ENCODE assay signal across 14 cellular contexts in the genomic region with DNA sequence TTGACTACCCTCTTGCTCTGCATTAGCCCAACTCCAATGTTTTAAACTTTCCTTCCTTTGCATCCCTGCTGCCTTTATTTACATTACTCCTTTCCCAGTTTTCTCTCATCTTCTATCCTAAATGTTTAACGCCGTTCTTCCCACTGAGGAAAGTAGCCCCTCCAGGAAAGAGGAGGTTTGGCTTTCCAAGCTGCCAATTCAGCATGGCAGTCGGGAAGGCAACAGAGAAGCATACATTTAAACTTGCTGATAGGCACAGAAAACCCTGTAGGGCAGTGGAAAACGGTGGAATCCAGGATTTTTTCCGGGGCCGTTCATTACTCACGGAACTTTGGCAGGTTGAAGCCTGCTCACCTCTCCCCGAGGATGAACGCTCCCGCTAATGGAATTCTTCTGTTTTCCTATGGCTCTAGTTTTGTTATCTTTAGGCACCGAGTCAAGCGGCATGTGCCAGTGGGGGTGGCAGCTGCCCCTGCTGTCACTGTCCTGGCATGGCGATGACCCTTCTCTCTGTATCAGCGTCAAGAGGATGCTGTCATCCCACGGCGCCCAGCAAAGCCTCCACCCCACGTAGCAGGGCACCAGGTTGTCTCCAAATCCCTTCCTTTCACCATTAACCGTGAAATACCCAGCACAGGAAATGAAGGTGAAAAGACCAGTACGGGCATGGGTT. TPM values are rescaled to one million over a fixed set of nuclear protein-coding genes. Genes with fewer than 3 reads are reported as not detected.
DNase-seq lines count a peak whose midpoint lies in the region; ATAC-seq and TF ChIP-seq lines count a peak whose summit lies in the region.
"Had no signal": no experiment of that assay in that cellular context is flagged by ENCODE, and none has a peak within 500 bp of the region (broad histone marks: within the 10 kb centered on the region; RNA-seq: fewer than 3 reads in every experiment).

No MANE protein-coding gene starts in this region.

- WGBS in mesenchymal stem cell = 93% methylated on average over 17 of the region's 19 CpGs

- H3K9me3 ChIP-seq in Loucy (ENCODE audit: insufficient read depth, low read depth, low read length) = no peaks in the 10 kb centered on the region
- no peaks in the 10 kb centered on the region for H3K9me3 ChIP-seq in mesenchymal stem cell (ENCODE audit: control insufficient read depth, low read length)
- H3K9me3 ChIP-seq in naive thymus-derived CD4-positive, alpha-beta T cell (ENCODE audit: control insufficient read depth in 2 of 3, low read length in 3 of 3) = no peaks in the 10 kb centered on the region
- no peaks in the 10 kb centered on the region for H3K9me3 ChIP-seq in uterus

- no peak for TF ChIP-seq CTCF in Loucy (conservative IDR thresholded peaks at IDR 0.05; ENCODE audit: low read length)
- no peak for TF ChIP-seq CTCF in uterus (IDR thresholded peaks at IDR 0.05)

- peak overlapping the region; percentile 95 for H2AK5ac ChIP-seq in mesenchymal stem cell (ENCODE audit: low read length, severe bottlenecking)

- H3K9me3 Mint-ChIP-seq in naive thymus-derived CD4-positive, alpha-beta T cell = peaks cover 0 to 1% (median 0%) of the 10 kb centered on the region in 11 donors
- H3K9me3 Mint-ChIP-seq: GM23338 had no signal

- H3K27ac ChIP-seq in mesenchymal stem cell (ENCODE audit: low read length, poor library complexity, severe bottlenecking) = no peak overlapping the region
- no peak overlapping the region for H3K27ac ChIP-seq in naive thymus-derived CD4-positive, alpha-beta T cell (ENCODE audit: low read depth, low read length)
- H3K27ac ChIP-seq in uterus = no peak overlapping the region
- H3K27ac ChIP-seq: BLaER1 treated with 17β-estradiol and CSF1 and Interleukin-3, amounts not matched to agents 10 nM and 100 nM had no signal

- DNase-seq in G401 (ENCODE audit: low spot score) = peak; percentile 96
- DNase-seq in cerebellum (ENCODE audit: low spot score) = peak; percentile 88
- DNase-seq in mesenchymal stem cell = no peak
- DNase-seq in naive thymus-derived CD4-positive, alpha-beta T cell = no peak
- no peak for DNase-seq in uterus
- DNase-seq: ACHN; CD4-positive, CD25-positive, alpha-beta regulatory T cell; DMS 273 treated with DMSO at 0.1 percent for 48 hours; H7 had no signal

- H3K9ac ChIP-seq in Loucy (ENCODE audit: low read depth, low read length, poor library complexity, severe bottlenecking) (no peak overlapping the region), mesenchymal stem cell (ENCODE audit: low read length) (no peak overlapping the region)
- H3K9ac ChIP-seq: BLaER1 treated with 17β-estradiol and CSF1 and Interleukin-3, amounts not matched to agents 10 nM and 100 nM had no signal

- no peaks in the 10 kb centered on the region for H3K36me3 Mint-ChIP-seq in naive thymus-derived CD4-positive, alpha-beta T cell
- H3K36me3 Mint-ChIP-seq: CD4-positive, CD25-positive, alpha-beta regulatory T cell had no signal

- H3K23ac ChIP-seq in mesenchymal stem cell (ENCODE audit: low read length in 2 of 2) = no peak overlapping the region

- H3K4me3 ChIP-seq in Loucy (ENCODE audit: low read length, poor library complexity, severe bottlenecking) (no peak overlapping the region), mesenchymal stem cell (ENCODE audit: insufficient read depth in 1 of 2, low read depth in 1 of 2, low read length in 2 of 2) (no peak overlapping the region), uterus (no peak overlapping the region)
- H3K4me3 ChIP-seq in naive thymus-derived CD4-positive, alpha-beta T cell (ENCODE audit: low read length) = no peak overlapping the region
- H3K4me3 ChIP-seq: BLaER1 treated with 17β-estradiol and CSF1 and Interleukin-3, amounts not matched to agents 10 nM and 100 nM; GM12878; GM23338 had no signal

- H3K27ac Mint-ChIP-seq in naive thymus-derived CD4-positive, alpha-beta T cell = peak overlapping the region in 1 of 9 donors; percentile 5
- H3K27ac Mint-ChIP-seq: CD4-positive, CD25-positive, alpha-beta regulatory T cell; GM23338 had no signal

- H3K79me2 ChIP-seq in Loucy (ENCODE audit: insufficient read depth, low read length) = no peaks in the 10 kb centered on the region

- H3K36me3 ChIP-seq in Loucy (ENCODE audit: insufficient read depth, low read length) (no peaks in the 10 kb centered on the region), mesenchymal stem cell (ENCODE audit: control insufficient read depth in 1 of 2, insufficient read depth in 2 of 2, low read depth in 1 of 2, low read length in 2 of 2) (no peaks in the 10 kb centered on the region), uterus (no peaks in the 10 kb centered on the region)
- no peaks in the 10 kb centered on the region for H3K36me3 ChIP-seq in naive thymus-derived CD4-positive, alpha-beta T cell (ENCODE audit: control insufficient read depth in 2 of 3, insufficient read depth in 3 of 3, low read length in 3 of 3)
- H3K36me3 ChIP-seq: BLaER1 treated with 17β-estradiol and CSF1 and Interleukin-3, amounts not matched to agents 10 nM and 100 nM had no signal

- H3K4me2 ChIP-seq in Loucy (ENCODE audit: low read depth, low read length, poor library complexity, severe bottlenecking) = peak overlapping the region; percentile 58
- H3K4me2 ChIP-seq in mesenchymal stem cell (ENCODE audit: low read length, poor library complexity, severe bottlenecking) = no peak overlapping the region
- H3K4me2 ChIP-seq: GM23338 had no signal

- no peak overlapping the region for H2BK15ac ChIP-seq in mesenchymal stem cell (ENCODE audit: low read depth, poor library complexity, severe bottlenecking)

- H3K4me3 Mint-ChIP-seq in naive thymus-derived CD4-positive, alpha-beta T cell = no peak overlapping the region
- H3K4me3 Mint-ChIP-seq: CD4-positive, CD25-positive, alpha-beta regulatory T cell; GM23338 had no signal

- in situ Hi-C loops in G401 (cut with HindIII; ENCODE audit: low sequenced_read_pairs) = no loop called here

- no peaks in the 10 kb centered on the region for H4K20me1 ChIP-seq in Loucy (ENCODE audit: insufficient read depth, low read length, poor library complexity, severe bottlenecking)
- H4K20me1 ChIP-seq: BLaER1 treated with 17β-estradiol and CSF1 and Interleukin-3, amounts not matched to agents 10 nM and 100 nM had no signal

- POLR2A ChIA-PET in naive thymus-derived CD4-positive, alpha-beta T cell (lab: Charles Lee) = interaction anchor here (2.2 to 2.8 kb wide), 2 partner anchors 25 to 52 kb away, joined by 8 to 10 read pairs; no protein-coding TSS in a partner anchor

- peaks cover 8 to 27% (median 22%) of the 10 kb centered on the region in 7 donors for H3K4me1 Mint-ChIP-seq in naive thymus-derived CD4-positive, alpha-beta T cell

- H3K4me1 ChIP-seq in Loucy (ENCODE audit: insufficient read depth, low read length, poor library complexity, severe bottlenecking) (peaks cover 34% of the 10 kb centered on the region), mesenchymal stem cell (ENCODE audit: control insufficient read depth, insufficient read depth, low read depth, low read length) (peaks cover 17% of the 10 kb centered on the region), uterus (no peaks in the 10 kb centered on the region)
- H3K4me1 ChIP-seq in naive thymus-derived CD4-positive, alpha-beta T cell (ENCODE audit: control insufficient read depth in 2 of 2, insufficient read depth in 2 of 2, low read length in 2 of 2) = peaks cover 0 to 16% of the 10 kb centered on the region in 2 donors

- no peak overlapping the region for H4K91ac ChIP-seq in mesenchymal stem cell (ENCODE audit: low read length)

- H3K27me3 Mint-ChIP-seq in naive thymus-derived CD4-positive, alpha-beta T cell = peaks cover 0 to 20% (median 7%) of the 10 kb centered on the region in 5 donors

- H3K4ac ChIP-seq in mesenchymal stem cell (ENCODE audit: low read depth in 1 of 2, low read length in 2 of 2) = no peak overlapping the region

- H3K27me3 ChIP-seq in Loucy (ENCODE audit: insufficient read depth, low read length, poor library complexity, severe bottlenecking) (no peaks in the 10 kb centered on the region), mesenchymal stem cell (ENCODE audit: control insufficient read depth in 1 of 2, insufficient read depth in 1 of 2, low read length in 2 of 2) (peaks cover 0 to 35% of the 10 kb centered on the region in 2 experiments), uterus (no peaks in the 10 kb centered on the region)
- no peaks in the 10 kb centered on the region for H3K27me3 ChIP-seq in naive thymus-derived CD4-positive, alpha-beta T cell (ENCODE audit: control insufficient read depth in 2 of 2, insufficient read depth in 2 of 2, low read length in 2 of 2)
- H3K27me3 ChIP-seq: BLaER1 treated with 17β-estradiol and CSF1 and Interleukin-3, amounts not matched to agents 10 nM and 100 nM had no signal

- H3K18ac ChIP-seq in mesenchymal stem cell (ENCODE audit: low read depth in 1 of 2, low read length in 2 of 2) = no peak overlapping the region

- no peak overlapping the region for H2BK120ac ChIP-seq in mesenchymal stem cell (ENCODE audit: low read depth, low read length)

- no peak overlapping the region for H3K14ac ChIP-seq in mesenchymal stem cell (ENCODE audit: low read length in 2 of 2)

- no peak for TF ChIP-seq POLR2A in uterus (IDR thresholded peaks at IDR 0.05)

- peak overlapping the region in 1 of 2 experiments; percentile 68 for H2BK12ac ChIP-seq in mesenchymal stem cell (ENCODE audit: low read length in 2 of 2)

- no peaks in the 10 kb centered on the region for H3F3A ChIP-seq in Loucy (ENCODE audit: low read depth)

- H3K79me1 ChIP-seq in mesenchymal stem cell (replicated peaks; ENCODE audit: low read length, poor library complexity, severe bottlenecking) = no peaks in the 10 kb centered on the region

- intact Hi-C loops in naive thymus-derived CD4-positive, alpha-beta T cell (cut with micrococcal nuclease) = no loop called here
- intact Hi-C loops in uterus (cut with DNase I; ENCODE audit: low total_unique reads) = no loop called here

- H2AFZ ChIP-seq in Loucy (ENCODE audit: low read length) (no peak overlapping the region), mesenchymal stem cell (ENCODE audit: low read depth, low read length) (no peak overlapping the region)
- H2AFZ ChIP-seq: GM23338 had no signal

- CTCF ChIA-PET in naive thymus-derived CD4-positive, alpha-beta T cell (lab: Charles Lee) = no interaction called here

- no peak overlapping the region for H4K8ac ChIP-seq in mesenchymal stem cell (ENCODE audit: low read length)

- no peak for ATAC-seq in naive thymus-derived CD4-positive, alpha-beta T cell
- ATAC-seq in GM21723 (IDR thresholded peaks at IDR 0.05; ENCODE audit: unreplicated experiment) = no peak
- ATAC-seq: GM12878, GM23338 had no signal

- H3K9me2 ChIP-seq in Loucy (replicated peaks; ENCODE audit: low read depth, low read length) = no peaks in the 10 kb centered on the region

- H2BK5ac ChIP-seq in mesenchymal stem cell (ENCODE audit: low read depth, low read length, poor library complexity, severe bottlenecking) = no peak overlapping the region

RNA-seq across cellular contexts. Expression of a gene that starts 48.3 kb away (rescaled TPM):
- 0.74 and 3.1 TPM in 2 replicates for total RNA-seq in G401 (2014; rRNA removed; shearing (Covaris generic))
- total RNA-seq in cerebellum (228 TPM), uterus (10 to 100 TPM in 3 of 4 donors, 1 to 10 TPM in 1; 5.3 to 16.7 (median 12.4) TPM)
- polyA plus RNA-seq in mesenchymal stem cell (2013, experiment 1 of 2) = 6.6 TPM
- polyA plus RNA-seq in mesenchymal stem cell (2013, experiment 2 of 2) = 6.9 TPM
- 10 to 100 TPM; 15.5 to 90.7 (median 50.5) TPM for total RNA-seq in naive thymus-derived CD4-positive, alpha-beta T cell
- polyA plus RNA-seq in naive thymus-derived CD4-positive, alpha-beta T cell = 1 to 10 TPM; 3.6 to 3.9 TPM

Comparison
In these comparisons a context has a peak if more than half of its experiments do, and no peak if none do; other contexts are left out.
1. DNase-seq: peak in G401 (single experiment) and cerebellum (single experiment); none in mesenchymal stem cell (single experiment), naive thymus-derived CD4-positive, alpha-beta T cell (0 of 9) and uterus (0 of 2).